ENCODE assay signal across 13 cellular contexts in the genomic region with DNA sequence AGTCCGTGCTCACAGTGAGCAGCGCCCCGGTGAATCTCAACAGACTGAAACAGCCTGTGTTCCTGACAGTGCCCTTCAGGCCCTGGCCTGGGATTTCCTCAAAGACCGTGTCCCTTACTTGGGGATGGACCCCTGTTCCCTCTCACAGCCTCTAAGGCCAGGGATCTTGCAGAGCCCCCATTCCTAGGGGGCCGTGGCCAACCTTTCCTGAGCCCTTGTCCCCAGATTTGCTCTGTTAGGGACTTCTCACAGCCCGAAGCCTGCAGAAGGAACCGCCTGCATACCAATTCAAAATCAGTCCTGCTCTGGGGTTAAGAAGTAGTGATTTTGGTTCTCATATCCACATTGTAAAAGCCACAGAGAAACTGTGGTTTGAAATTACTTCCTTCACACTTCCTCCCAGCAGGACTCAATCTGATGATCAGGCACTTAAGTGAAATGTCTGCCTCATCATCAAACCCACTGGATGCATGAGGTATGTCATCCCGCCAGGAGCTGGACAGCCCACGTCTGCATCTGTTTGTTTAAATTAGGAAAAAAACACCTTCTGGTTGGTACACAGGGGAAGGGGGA. TPM values are rescaled to one million over a fixed set of nuclear protein-coding genes. Genes with fewer than 3 reads are reported as not detected.
DNase-seq lines count a peak whose midpoint lies in the region; ATAC-seq and TF ChIP-seq lines count a peak whose summit lies in the region.
"Had no signal": no experiment of that assay in that cellular context is flagged by ENCODE, and none has a peak within 500 bp of the region (broad histone marks: within the 10 kb centered on the region; RNA-seq: fewer than 3 reads in every experiment).

No MANE protein-coding gene starts in this region.

- H3K4me3 ChIP-seq in spleen (no peak overlapping the region), vagina (no peak overlapping the region)
- H3K4me3 ChIP-seq: heart left ventricle had no signal

- peak; percentile 67 for ATAC-seq in HG03159 (IDR thresholded peaks at IDR 0.05; ENCODE audit: unreplicated experiment)

- H3K9me3 ChIP-seq in spleen (no peaks in the 10 kb centered on the region), vagina (no peaks in the 10 kb centered on the region)
- H3K9me3 ChIP-seq: heart left ventricle had no signal

- H3K27me3 ChIP-seq in spleen (replicated peaks in 1 of 7) (peaks cover 0 to 85% (median 5%) of the 10 kb centered on the region in 7 donors), vagina (no peaks in the 10 kb centered on the region)

- intact Hi-C loops in spleen (cut with DNase I; ENCODE audit: low total_unique reads) (no loop called here), vagina (cut with DNase I) (no loop called here)

- peak overlapping the region; percentile 59; the same call in 1 of the 2 replicates for H3K27ac ChIP-seq in VCaP
- no peak overlapping the region for H3K27ac ChIP-seq in spleen
- no peak overlapping the region for H3K27ac ChIP-seq in vagina
- H3K27ac ChIP-seq: heart left ventricle had no signal

- 43 to 58% (median 48%) methylated on average over 9 of the region's 9 CpGs for WGBS in spleen, 5 donors

- H3K4me1 ChIP-seq in spleen = peaks cover 0 to 21% (median 8%) of the 10 kb centered on the region in 6 donors
- H3K4me1 ChIP-seq in vagina = peaks cover 7% of the 10 kb centered on the region

- no peak for TF ChIP-seq CTCF in VCaP (conservative IDR thresholded peaks at IDR 0.05)
- TF ChIP-seq CTCF in spleen (IDR thresholded peaks at IDR 0.05 in 8 of 11, conservative IDR thresholded peaks at IDR 0.05 in 3 of 11) = no peak
- TF ChIP-seq CTCF in vagina (IDR thresholded peaks at IDR 0.05) = no peak

- TF ChIP-seq POLR2A in spleen (IDR thresholded peaks at IDR 0.05) (no peak), vagina (IDR thresholded peaks at IDR 0.05) (no peak)

- no peaks in the 10 kb centered on the region for H3K36me3 ChIP-seq in spleen
- no peaks in the 10 kb centered on the region for H3K36me3 ChIP-seq in vagina
- H3K36me3 ChIP-seq: heart left ventricle had no signal

- DNase-seq in DMS 273 (lab: John Stamatoyannopoulos, UW; ENCODE audit: unreplicated experiment) = peak; percentile 9
- DNase-seq in DMS 273 treated with DMSO at 0.1 percent for 48 hours (lab: John Stamatoyannopoulos, UW) = no peak
- DNase-seq in pons (ENCODE audit: low spot score) = peak; percentile 65
- DNase-seq in spleen = no peak
- no peak for DNase-seq in vagina (ENCODE audit: extremely low spot score in 2 of 2)
- no peak for DNase-seq in NCI-H446 (lab: John Stamatoyannopoulos, UW)
- DNase-seq: activated gamma-delta T cell; naive thymus-derived CD8-positive, alpha-beta T cell; stimulated activated CD4-positive, alpha-beta T cell treated with anti-CD3 and anti-CD28 coated beads, Interleukin-4, amount 100 ng/mL, for 1 hour had no signal

RNA-seq across cellular contexts. Expression of a gene that starts 14.9 kb away (rescaled TPM):
- total RNA-seq in spleen = under 1 TPM; 0.17 to 0.64 (median 0.26) TPM
- polyA plus RNA-seq in spleen = under 1 TPM; 0.04 to 0.10 (median 0.05) TPM
- total RNA-seq in vagina = 0.49 TPM
- total RNA-seq: naive thymus-derived CD8-positive, alpha-beta T cell had no signal
- polyA plus RNA-seq: IgD-negative memory B cell; naive thymus-derived CD8-positive, alpha-beta T cell had no signal

Comparison
In these comparisons a context has a peak if more than half of its experiments do, and no peak if none do; other contexts are left out.
1. DNase-seq: peak in DMS 273 (single experiment) and pons (single experiment); none in DMS 273 treated with DMSO at 0.1 percent for 48 hours (single experiment), spleen (single experiment), vagina (0 of 2) and NCI-H446 (0 of 2).